Comparison of ENCODE assay signal across 7 cellular contexts in genomic region chr2:181466661-181467576, GRCh38. TPM values are rescaled to one million over a fixed set of nuclear protein-coding genes. Genes with fewer than 3 reads are reported as not detected.
DNase-seq lines count a peak whose midpoint lies in the region; ATAC-seq, FAIRE-seq and TF ChIP-seq lines count a peak whose summit lies in the region.

No MANE protein-coding gene starts in this region.

- no peak overlapping the region for H4K91ac ChIP-seq in IMR-90 (ENCODE audit: insufficient read depth, low read depth, low read length)

- no peak overlapping the region for H3K18ac ChIP-seq in IMR-90 (ENCODE audit: low read depth, low read length)

- peaks cover 6% of the 10 kb centered on the region for H3K4me1 Mint-ChIP-seq in astrocyte (ENCODE audit: low read depth, unreplicated experiment)

- no peaks in the 10 kb centered on the region for H3K9me1 ChIP-seq in IMR-90 (ENCODE audit: insufficient read depth, low read length)

- H2AFZ ChIP-seq in IMR-90 (replicated peaks; ENCODE audit: low read length, poor library complexity) (no peak overlapping the region), astrocyte (ENCODE audit: low read depth, low read length) (no peak overlapping the region)

- H3K4me3 ChIP-seq in IMR-90 (ENCODE audit: insufficient read depth, low read depth, low read length) (no peak overlapping the region), astrocyte (ENCODE audit: insufficient read depth, low read depth, low read length) (no peak overlapping the region)

- H3K9me3 ChIP-seq in IMR-90 (ENCODE audit: control insufficient read depth, insufficient read depth, low read length) (no peaks in the 10 kb centered on the region), astrocyte (ENCODE audit: insufficient read depth, low read depth, low read length) (no peaks in the 10 kb centered on the region)

- H3K9ac ChIP-seq in IMR-90 (ENCODE audit: low read depth, low read length) (no peak overlapping the region), astrocyte (ENCODE audit: low read length) (no peak overlapping the region)

- no peaks in the 10 kb centered on the region for H3K27me3 Mint-ChIP-seq in astrocyte (ENCODE audit: low read depth, unreplicated experiment)

- H3K36me3 ChIP-seq in IMR-90 (ENCODE audit: control insufficient read depth, insufficient read depth, low read length): no peaks in the 10 kb centered on the region
- no peaks in the 10 kb centered on the region for H3K36me3 ChIP-seq in astrocyte (ENCODE audit: insufficient read depth, low read length)

- no peak overlapping the region for H3K4me2 ChIP-seq in IMR-90 (ENCODE audit: low read depth, low read length)
- no peak overlapping the region for H3K4me2 ChIP-seq in astrocyte (ENCODE audit: low read length)

- BruUV-seq in IMR-90 (replicated peaks; lab: Mats Ljungman, UMichigan): no TSS peak

- intact Hi-C loops in IMR-90 (cut with micrococcal nuclease): loop anchor here (1.0 to 10.0 kb wide), 3 partner anchors 250 to 668 kb away; no protein-coding TSS in a partner anchor

- no peak overlapping the region for H3K14ac ChIP-seq in IMR-90 (replicated peaks; ENCODE audit: low read depth, low read length)

- no peak overlapping the region for H2BK120ac ChIP-seq in IMR-90 (ENCODE audit: low read depth, low read length)

- TF ChIP-seq CTCF in GM12872 (IDR thresholded peaks at IDR 0.05; ENCODE audit: insufficient read depth, low read depth, low read length) (peak; percentile 78), IMR-90 (conservative IDR thresholded peaks at IDR 0.05; ENCODE audit: low read depth, low read length) (peak; percentile 75), astrocyte (IDR thresholded peaks at IDR 0.05; ENCODE audit: insufficient read depth, low read depth, low read length) (peak; percentile 79)

- no peak for FAIRE-seq in astrocyte (lab: Jason Lieb, UNC)

- H3K23ac ChIP-seq in IMR-90 (ENCODE audit: low read depth, low read length): no peak overlapping the region

- POLR2A ChIA-PET in IMR-90 (lab: Charles Lee; ENCODE audit: unreplicated experiment): no interaction called here

- peaks cover 13% of the 10 kb centered on the region for H3K79me2 ChIP-seq in astrocyte (ENCODE audit: insufficient read depth, low read length)

- TF ChIP-seq POLR2A in IMR-90 (IDR thresholded peaks at IDR 0.05; ENCODE audit: low read depth, low read length): no peak

- H3K9me3 Mint-ChIP-seq in astrocyte (ENCODE audit: unreplicated experiment): peaks cover 1% of the 10 kb centered on the region

- no peak overlapping the region for H3K56ac ChIP-seq in IMR-90 (ENCODE audit: extremely low read depth, insufficient read depth, low read length)

- 0% methylated on average over 1 of the region's 4 CpGs; no CpG with 5 or more reads in 1 of the 2 experiments for WGBS in IMR-90 (ENCODE audit: extremely low coverage in 2 of 2, insufficient read length in 1 of 2), 2 experiments

- H4K20me1 ChIP-seq in IMR-90 (ENCODE audit: insufficient read depth, low read length): no peaks in the 10 kb centered on the region
- H4K20me1 ChIP-seq in astrocyte (ENCODE audit: insufficient read depth, low read length): peaks cover 4% of the 10 kb centered on the region

- no peak overlapping the region for H3K27ac Mint-ChIP-seq in astrocyte (ENCODE audit: unreplicated experiment)

- no peaks in the 10 kb centered on the region for H3K36me3 Mint-ChIP-seq in astrocyte (ENCODE audit: low read depth, unreplicated experiment)

- H3K27me3 ChIP-seq in IMR-90 (ENCODE audit: control insufficient read depth, insufficient read depth, low read length) (no peaks in the 10 kb centered on the region), astrocyte (ENCODE audit: insufficient read depth, low read length) (no peaks in the 10 kb centered on the region)

- H3K79me1 ChIP-seq in IMR-90 (ENCODE audit: low read depth in 1 of 2, low read length in 2 of 2): peaks cover 0 to 3% of the 10 kb centered on the region in 2 experiments; a peak in 2 of 4 replicates

- peak; percentile 63 for TF ChIP-seq RAD21 in IMR-90 (IDR thresholded peaks at IDR 0.05; ENCODE audit: low read length)

- H2BK20ac ChIP-seq in IMR-90 (ENCODE audit: low read depth, low read length): no peak overlapping the region

- dilution Hi-C loops in IMR-90 (cut with HindIII; ENCODE audit: low sequenced_read_pairs, unreplicated experiment): no loop called here

- DNase-seq in IMR-90 (peak; percentile 63), T-helper 2 cell (peak; percentile 39 to 70 (median 60)), astrocyte (ENCODE audit: low read depth) (peak; percentile 35), iPS-NIHi11 (ENCODE audit: low spot score) (peak; percentile 28)
- DNase-seq in stimulated activated CD4-positive, alpha-beta T cell treated with anti-CD3 and anti-CD28 coated beads, Interleukin-1b, Interleukin-23, amount 100 ng/mL, for 24 hours (ENCODE audit: low read depth in 4 of 4, low spot score in 1 of 4): peak; percentile 64 to 71 (median 64)

- H3K4me1 ChIP-seq in IMR-90 (ENCODE audit: control insufficient read depth, insufficient read depth, low read length) (no peaks in the 10 kb centered on the region), astrocyte (ENCODE audit: insufficient read depth, low read length) (peaks cover 4% of the 10 kb centered on the region)

- peak; percentile 63; the same call in 1 of the 2 replicates for ATAC-seq in IMR-90 (ENCODE audit: low read depth)
- ATAC-seq in HG03571 (IDR thresholded peaks at IDR 0.05; ENCODE audit: unreplicated experiment): no peak

- no peak overlapping the region for H2AK9ac ChIP-seq in IMR-90 (replicated peaks; ENCODE audit: low read depth, low read length, poor library complexity)

- no peak overlapping the region for H2AK5ac ChIP-seq in IMR-90 (ENCODE audit: low read depth, low read length)

- no peak overlapping the region for H2BK5ac ChIP-seq in IMR-90 (ENCODE audit: low read depth, low read length, poor library complexity, severe bottlenecking)

- no peak overlapping the region for H3K4ac ChIP-seq in IMR-90 (ENCODE audit: low read depth, low read length)

- H3K27ac ChIP-seq in IMR-90 (ENCODE audit: insufficient read depth, low read length): no peak overlapping the region
- H3K27ac ChIP-seq in astrocyte (ENCODE audit: low read depth, low read length): no peak overlapping the region

- in situ Hi-C loops in IMR-90 (cut with MboI; ENCODE audit: low sequenced_read_pairs): loop anchor here (10.0 kb wide), 1 partner anchor 1342 kb away; no protein-coding TSS in a partner anchor

- H4K5ac ChIP-seq in IMR-90 (ENCODE audit: low read depth, low read length): no peak overlapping the region

- H3K4me3 Mint-ChIP-seq in astrocyte (ENCODE audit: unreplicated experiment): no peak overlapping the region

- no peak overlapping the region for H4K8ac ChIP-seq in IMR-90 (ENCODE audit: low read depth in 2 of 2, low read length in 2 of 2)

- no peak overlapping the region for H2BK15ac ChIP-seq in IMR-90 (ENCODE audit: low read depth, low read length)

- CTCF ChIA-PET in IMR-90 (lab: Yijun Ruan, JAX): interaction anchor here (0.6 to 1.7 kb wide), 13 partner anchors 9 to 1343 kb away, joined by 3 to 14 read pairs (median 3); partner anchors contain the start of gene ITGA4

TF ChIP-seq in IMR-90, 13 proteins besides CTCF, POLR2A, EP300 and RAD21:
- no peak for TF ChIP-seq MAFK (IDR thresholded peaks at IDR 0.05; ENCODE audit: low read depth, low read length)
- peak; percentile 74 for TF ChIP-seq SMC3 (IDR thresholded peaks at IDR 0.05; ENCODE audit: low read depth, low read length)
- TF ChIP-seq MAZ (IDR thresholded peaks at IDR 0.05; ENCODE audit: borderline replicate concordance, low read depth, low read length): no peak
- no peak for TF ChIP-seq USF2 (IDR thresholded peaks at IDR 0.05; ENCODE audit: low read depth, low read length)
- no peak for TF ChIP-seq ELK1 (IDR thresholded peaks at IDR 0.05; ENCODE audit: borderline replicate concordance, low read depth, low read length)

RNA-seq across cellular contexts. Expression of gene ITGA4, which starts 9.7 kb away (rescaled TPM):
- total RNA-seq in IMR-90 (2012; rRNA removed) (13.6 and 20.6 TPM in 2 replicates), astrocyte (20.0 and 23.5 TPM in 2 replicates)
- 5.8 and 6.9 TPM in 2 replicates for polyA plus RNA-seq in IMR-90 (2012; rRNA removed)
- polyA plus RNA-seq in IMR-90 (2012; cell fraction: cytosol; rRNA removed): 1.9 and 4.0 TPM in 2 replicates
- 3.8 and 4.1 TPM in 2 replicates for polyA plus RNA-seq in IMR-90 (2012; cell fraction: nucleus; rRNA removed; ENCODE audit: low replicate concordance)
